In genomic region chr14:92647499-92648279, GRCh38 we compare ENCODE assay signal across 12 cellular contexts.
DNase-seq lines count a peak whose midpoint lies in the region; ATAC-seq and TF ChIP-seq lines count a peak whose summit lies in the region.
"Had no signal": no experiment of that assay in that cellular context is flagged by ENCODE, and none has a peak within 500 bp of the region (broad histone marks: within the 10 kb centered on the region; RNA-seq: fewer than 3 reads in every experiment).

No MANE protein-coding gene starts in this region.

- CTCF ChIA-PET in activated CD4-positive, alpha-beta T cell treated with anti-CD3 and anti-CD28 coated beads for 36 hours (lab: Charles Lee) = interaction anchor here (0.7 to 1.2 kb wide), 4 partner anchors 9 to 33 kb away, joined by 3 read pairs; no protein-coding TSS in a partner anchor
- CTCF ChIA-PET in activated B cell treated with CpG ODN at 0.5 μM for 24 hours (lab: Charles Lee) = interaction anchor here (1.1 to 1.2 kb wide), 2 partner anchors 34 to 35 kb away, joined by 4 to 5 read pairs; no protein-coding TSS in a partner anchor

- no peak for TF ChIP-seq EP300 in tibial nerve (IDR thresholded peaks at IDR 0.05)

- 57 to 63% methylated on average over 3 to 5 of the region's 5 CpGs for WGBS in tibial nerve, 2 donors
- 54 to 74% (median 62%) methylated on average over 5 of the region's 5 CpGs for WGBS in psoas muscle, 3 donors

- no peak for ATAC-seq in activated CD4-positive, alpha-beta T cell treated with anti-CD3 and anti-CD28 coated beads for 36 hours
- no peak for ATAC-seq in activated B cell treated with CpG ODN at 0.5 μM for 24 hours (ENCODE audit: low read depth)
- no peak for ATAC-seq in psoas muscle
- ATAC-seq in HG03280 (IDR thresholded peaks at IDR 0.05; ENCODE audit: unreplicated experiment) = no peak

- H3K9me3 Mint-ChIP-seq in activated CD4-positive, alpha-beta T cell treated with anti-CD3 and anti-CD28 coated beads for 36 hours (ENCODE audit: low read depth) = peaks cover 4% of the 10 kb centered on the region
- no peaks in the 10 kb centered on the region for H3K9me3 Mint-ChIP-seq in activated B cell treated with CpG ODN at 0.5 μM for 24 hours
- H3K9me3 Mint-ChIP-seq in immature natural killer cell = no peaks in the 10 kb centered on the region

- H3K9me3 ChIP-seq in tibial nerve = peaks cover 0 to 12% (median 0%) of the 10 kb centered on the region in 4 donors
- no peaks in the 10 kb centered on the region for H3K9me3 ChIP-seq in psoas muscle

- H3K27ac ChIP-seq in tibial nerve = peak overlapping the region; percentile 17 to 84 (median 54)
- H3K27ac ChIP-seq in psoas muscle = no peak overlapping the region

- TF ChIP-seq POLR2A in tibial nerve (IDR thresholded peaks at IDR 0.05) = no peak

- H3K4me1 ChIP-seq in tibial nerve (peaks cover 0 to 41% (median 15%) of the 10 kb centered on the region in 4 donors), psoas muscle (no peaks in the 10 kb centered on the region)

- POLR2A ChIA-PET in activated CD4-positive, alpha-beta T cell treated with anti-CD3 and anti-CD28 coated beads for 36 hours (lab: Charles Lee) = no interaction called here
- POLR2A ChIA-PET in activated B cell treated with CpG ODN at 0.5 μM for 24 hours (lab: Charles Lee) = interaction anchor here (0.7 to 1.1 kb wide), 4 partner anchors 9 to 32 kb away, joined by 3 to 6 read pairs (median 5); no protein-coding TSS in a partner anchor

- H3K4me1 Mint-ChIP-seq in activated CD4-positive, alpha-beta T cell treated with anti-CD3 and anti-CD28 coated beads for 36 hours = peaks cover 61% of the 10 kb centered on the region
- H3K4me1 Mint-ChIP-seq in activated B cell treated with CpG ODN at 0.5 μM for 24 hours (peaks cover 54% of the 10 kb centered on the region), immature natural killer cell (peaks cover 62 to 71% of the 10 kb centered on the region in 2 donors)

- H3K36me3 ChIP-seq in tibial nerve (peaks cover 0 to 17% (median 0%) of the 10 kb centered on the region in 3 donors), psoas muscle (ENCODE audit: insufficient read depth in 1 of 2, low read depth in 1 of 2) (peaks cover 0 to 2% of the 10 kb centered on the region in 2 donors)

- no peaks in the 10 kb centered on the region for H3K27me3 Mint-ChIP-seq in activated CD4-positive, alpha-beta T cell treated with anti-CD3 and anti-CD28 coated beads for 36 hours
- H3K27me3 Mint-ChIP-seq in activated B cell treated with CpG ODN at 0.5 μM for 24 hours (no peaks in the 10 kb centered on the region), immature natural killer cell (ENCODE audit: low read depth in 3 of 3) (peaks cover 16 to 30% (median 21%) of the 10 kb centered on the region in 3 donors)

- H3K27me3 ChIP-seq in tibial nerve = no peaks in the 10 kb centered on the region
- no peaks in the 10 kb centered on the region for H3K27me3 ChIP-seq in psoas muscle (ENCODE audit: insufficient read depth in 3 of 3, low read length in 2 of 3)

- H3K36me3 Mint-ChIP-seq in activated CD4-positive, alpha-beta T cell treated with anti-CD3 and anti-CD28 coated beads for 36 hours (ENCODE audit: low read depth) = peaks cover 23% of the 10 kb centered on the region
- peaks cover 30% of the 10 kb centered on the region for H3K36me3 Mint-ChIP-seq in activated B cell treated with CpG ODN at 0.5 μM for 24 hours (ENCODE audit: low read depth)
- H3K36me3 Mint-ChIP-seq in immature natural killer cell = peaks cover 15 to 37% (median 22%) of the 10 kb centered on the region in 3 donors

- intact Hi-C loops in activated CD4-positive, alpha-beta T cell treated with anti-CD3 and anti-CD28 coated beads for 36 hours (cut with DNase I, micrococcal nuclease) = no loop called here
- intact Hi-C loops in activated B cell treated with CpG ODN at 0.5 μM for 24 hours (cut with micrococcal nuclease) (no loop called here), psoas muscle (cut with DNase I) (no loop called here)

- no peak for DNase-seq in activated CD4-positive, alpha-beta T cell treated with anti-CD3 and anti-CD28 coated beads for 36 hours
- DNase-seq in activated CD4-positive, alpha-beta T cell treated with anti-CD3 and anti-CD28 coated beads for 1 hour = no peak
- DNase-seq in activated B cell treated with CpG ODN at 0.5 μM for 24 hours = no peak
- no peak for DNase-seq in immature natural killer cell
- no peak for DNase-seq in tibial nerve (ENCODE audit: low spot score in 2 of 2)
- no peak for DNase-seq in psoas muscle
- no peak for DNase-seq in superior temporal gyrus (ENCODE audit: extremely low spot score)
- DNase-seq: activated CD4-positive, CD25-positive, alpha-beta regulatory T cell; effector CD8-positive, alpha-beta T cell; midbrain; NCI-H226 had no signal

- H3K4me3 ChIP-seq in tibial nerve (no peak overlapping the region), psoas muscle (no peak overlapping the region)

- TF ChIP-seq CTCF in activated B cell treated with CpG ODN at 0.5 μM for 24 hours (IDR thresholded peaks at IDR 0.05) = no peak
- TF ChIP-seq CTCF in tibial nerve (IDR thresholded peaks at IDR 0.05) = no peak
- TF ChIP-seq CTCF in psoas muscle (IDR thresholded peaks at IDR 0.05) = no peak

- H3K4me3 Mint-ChIP-seq in activated CD4-positive, alpha-beta T cell treated with anti-CD3 and anti-CD28 coated beads for 36 hours = no peak overlapping the region
- H3K4me3 Mint-ChIP-seq in activated B cell treated with CpG ODN at 0.5 μM for 24 hours = no peak overlapping the region
- no peak overlapping the region for H3K4me3 Mint-ChIP-seq in immature natural killer cell

- H3K27ac Mint-ChIP-seq in activated CD4-positive, alpha-beta T cell treated with anti-CD3 and anti-CD28 coated beads for 36 hours = peak overlapping the region; percentile 42
- peak overlapping the region; percentile 67 for H3K27ac Mint-ChIP-seq in activated B cell treated with CpG ODN at 0.5 μM for 24 hours
- H3K27ac Mint-ChIP-seq in immature natural killer cell = peak overlapping the region; percentile 100

Comparison
In these comparisons a context has a peak if more than half of its experiments do, and no peak if none do; other contexts are left out.
1. H3K27ac Mint-ChIP-seq: peak in every context shown above with its lines; median percentile 100 in immature natural killer cell; 67 in activated B cell treated with CpG ODN at 0.5 μM for 24 hours; 42 in activated CD4-positive, alpha-beta T cell treated with anti-CD3 and anti-CD28 coated beads for 36 hours.